8 cellular contexts compared by ENCODE assay signal in the genomic region with DNA sequence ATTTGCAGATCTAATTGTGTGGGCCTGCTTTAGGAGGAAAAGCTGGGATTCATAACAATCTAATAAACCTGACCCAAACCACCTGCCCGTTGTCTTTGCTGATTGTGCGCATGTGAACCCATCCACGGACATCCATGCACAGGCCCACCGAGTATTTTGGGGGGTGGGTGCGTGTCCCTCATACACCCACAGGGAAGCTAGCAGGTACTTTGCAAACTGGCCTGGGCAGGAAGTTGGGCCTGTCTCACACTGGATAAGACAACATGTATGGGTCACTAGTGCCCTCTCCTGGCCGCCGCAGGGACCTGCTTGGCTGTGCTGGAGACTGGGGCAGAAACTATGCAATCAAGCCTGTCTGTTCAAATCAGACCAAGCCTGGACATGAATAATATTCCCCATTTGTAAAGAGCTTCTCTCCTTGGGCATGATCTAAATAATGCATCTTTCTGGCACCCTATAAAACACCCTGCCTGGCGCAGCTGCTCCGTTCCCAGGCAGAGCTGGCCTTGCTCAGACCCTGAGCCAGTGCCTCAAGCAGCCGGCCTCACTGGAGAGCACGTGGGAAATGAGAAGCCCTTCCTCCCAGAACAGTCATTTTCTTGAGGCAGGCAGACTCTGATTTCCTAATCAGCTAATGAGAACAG. TPM values are rescaled to one million over a fixed set of nuclear protein-coding genes. Genes with fewer than 3 reads are reported as not detected.
DNase-seq lines count a peak whose midpoint lies in the region; ATAC-seq and TF ChIP-seq lines count a peak whose summit lies in the region.

No MANE protein-coding gene starts in this region.

- peak overlapping the region in 1 of 2 donors; percentile 1 for H3K9ac ChIP-seq in mucosa of rectum (ENCODE audit: low read depth in 1 of 2, low read length in 2 of 2)

- TF ChIP-seq CTCF in Caco-2 (IDR thresholded peaks at IDR 0.05; ENCODE audit: insufficient read depth in 1 of 2, low read depth in 1 of 2, low read length in 1 of 2, severe bottlenecking in 1 of 2, unreplicated experiment in 1 of 2) = peak; percentile 95 to 99
- peak; percentile 98 for TF ChIP-seq CTCF in epithelial cell of esophagus (IDR thresholded peaks at IDR 0.05; ENCODE audit: insufficient read depth, low read depth, low read length, missing control alignments)

- H3K4me1 ChIP-seq in Caco-2 (peaks cover 6% of the 10 kb centered on the region), mucosa of rectum (ENCODE audit: control insufficient read depth in 2 of 2, insufficient read depth in 2 of 2, low read length in 2 of 2) (peaks cover 4 to 10% of the 10 kb centered on the region in 2 donors)

- no TSS peak for BruUV-seq in Caco-2 (replicated peaks; lab: Mats Ljungman, UMichigan)

- intact Hi-C loops in Caco-2 (cut with micrococcal nuclease; ENCODE audit: unreplicated experiment) = loop anchor here (1.0 to 5.0 kb wide), 9 partner anchors 16 to 334 kb away; partner anchors contain the start of gene ECHDC3

- POLR2A ChIA-PET in Caco-2 (lab: Charles Lee) = no interaction called here

- DNase-seq in Caco-2 (peak; percentile 89 to 94), epithelial cell of esophagus (ENCODE audit: low read depth) (peak; percentile 98)
- peak; percentile 35 for DNase-seq in NK-92 treated with Interleukin-12 subunit alpha and Interleukin-12 subunit beta, amount 100 ng/mL, for 24 hours (lab: John Stamatoyannopoulos, UW)
- peak; percentile 24 for DNase-seq in activated CD8-positive, alpha-beta memory T cell treated with anti-CD3 and anti-CD28 coated beads, Interleukin-2, amount 50 U/mL, for 1 hour (ENCODE audit: extremely low read depth)
- DNase-seq in stimulated activated CD8-positive, alpha-beta memory T cell treated with anti-CD3 and anti-CD28 coated beads, Interleukin-4, amount 100 ng/mL, for 24 hours (ENCODE audit: low read depth) = peak; percentile 68

- H3K4me1 Mint-ChIP-seq in Caco-2 (ENCODE audit: low read depth, unreplicated experiment) = peaks cover 6% of the 10 kb centered on the region

- H3K27me3 Mint-ChIP-seq in Caco-2 (ENCODE audit: insufficient read depth, unreplicated experiment) = no peaks in the 10 kb centered on the region

- H3K4me3 Mint-ChIP-seq in Caco-2 (ENCODE audit: unreplicated experiment) = no peak overlapping the region

- H3K36me3 Mint-ChIP-seq in Caco-2 (ENCODE audit: insufficient read depth, unreplicated experiment) = peaks cover 20% of the 10 kb centered on the region

- H3K9me3 ChIP-seq in Caco-2 (no peaks in the 10 kb centered on the region), mucosa of rectum (ENCODE audit: control insufficient read depth in 2 of 2, low read length in 2 of 2) (no peaks in the 10 kb centered on the region)

- H3K4me3 ChIP-seq in Caco-2 (ENCODE audit: low read depth, low read length) (no peak overlapping the region), epithelial cell of esophagus (ENCODE audit: low read length) (no peak overlapping the region), mucosa of rectum (ENCODE audit: low read length in 2 of 2) (no peak overlapping the region)

- H3K27ac Mint-ChIP-seq in Caco-2 (ENCODE audit: unreplicated experiment) = peak overlapping the region; percentile 15

- H3K27me3 ChIP-seq in Caco-2 (replicated peaks; ENCODE audit: control insufficient read depth, insufficient read depth, low read length) (no peaks in the 10 kb centered on the region), mucosa of rectum (ENCODE audit: control insufficient read depth in 2 of 2, insufficient read depth in 2 of 2, low read length in 2 of 2) (no peaks in the 10 kb centered on the region)

- H3K9me3 Mint-ChIP-seq in Caco-2 (ENCODE audit: unreplicated experiment) = no peaks in the 10 kb centered on the region

- CTCF ChIA-PET in Caco-2 (lab: Charles Lee) = interaction anchor here (0.5 to 1.8 kb wide), 18 partner anchors 10 to 531 kb away, joined by 3 to 20 read pairs (median 4); partner anchors contain the start of gene USP6NL

- H3K27ac ChIP-seq in mucosa of rectum (ENCODE audit: low read depth in 2 of 2, low read length in 2 of 2) = peak overlapping the region; percentile 24 to 49

- H3K36me3 ChIP-seq in Caco-2 (ENCODE audit: control insufficient read depth, insufficient read depth, low read length) (no peaks in the 10 kb centered on the region), mucosa of rectum (ENCODE audit: control insufficient read depth in 2 of 2, insufficient read depth in 2 of 2, low read length in 2 of 2) (peaks cover 2 to 3% of the 10 kb centered on the region in 2 donors)

- ATAC-seq in GM19455 (IDR thresholded peaks at IDR 0.05; ENCODE audit: unreplicated experiment) (peak; percentile 98), HG03521 (IDR thresholded peaks at IDR 0.05; ENCODE audit: unreplicated experiment) (peak; percentile 94)

RNA-seq across cellular contexts. Expression of gene ECHDC3, which starts 15.8 kb away (rescaled TPM):
- total RNA-seq in Caco-2 (2022) = 27.9 and 30.1 TPM in 2 replicates

Comparison
In these comparisons a context has a peak if more than half of its experiments do, and no peak if none do; other contexts are left out.
1. DNase-seq: peak in every context shown above with its lines; median percentile 98 in epithelial cell of esophagus; 92 in Caco-2; 68 in stimulated activated CD8-positive, alpha-beta memory T cell treated with anti-CD3 and anti-CD28 coated beads, Interleukin-4, amount 100 ng/mL, for 24 hours; 35 in NK-92 treated with Interleukin-12 subunit alpha and Interleukin-12 subunit beta, amount 100 ng/mL, for 24 hours; 24 in activated CD8-positive, alpha-beta memory T cell treated with anti-CD3 and anti-CD28 coated beads, Interleukin-2, amount 50 U/mL, for 1 hour.